8 cellular contexts compared by ENCODE assay signal in the genomic region with DNA sequence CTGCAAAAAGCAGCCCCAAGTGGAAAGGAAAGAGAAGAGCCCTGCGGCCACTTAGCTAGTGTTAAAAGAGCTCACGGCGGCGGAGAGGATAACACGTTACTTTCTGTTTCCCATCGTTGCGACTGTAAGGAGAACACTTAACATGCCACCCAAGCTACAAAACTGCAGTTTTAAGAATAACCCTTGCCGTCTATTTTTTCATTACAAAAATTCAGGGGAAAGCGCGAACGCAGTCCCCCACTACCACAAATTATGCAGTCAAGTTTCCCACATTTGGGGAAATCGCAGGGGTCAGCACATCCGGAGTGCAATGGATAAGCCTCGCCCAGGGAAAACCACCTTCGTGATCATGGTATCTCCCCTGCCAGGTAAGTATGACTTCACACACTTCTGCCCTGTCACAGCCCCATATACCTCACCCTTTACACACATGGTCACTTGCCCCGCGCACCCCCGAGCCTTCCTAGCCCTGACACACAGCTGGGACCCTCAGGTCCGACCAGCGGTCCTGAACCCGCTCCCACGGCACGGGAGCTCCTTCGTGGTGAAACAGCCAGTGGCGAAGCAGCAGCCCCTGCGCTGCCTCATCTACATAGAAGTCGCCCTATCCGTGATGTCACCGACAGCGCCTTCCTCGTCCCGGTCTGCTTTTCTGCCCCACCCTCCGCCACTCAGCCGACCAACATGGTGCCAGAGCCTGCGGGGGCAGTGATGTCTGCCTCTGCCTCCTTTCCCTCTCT. TPM values are rescaled to one million over a fixed set of nuclear protein-coding genes. Genes with fewer than 3 reads are reported as not detected.
A peak's percentile ranks its signal among the peaks of the same experiment; 100 is the strongest.
DNase-seq lines count a peak whose midpoint lies in the region; ATAC-seq and TF ChIP-seq lines count a peak whose summit lies in the region.
"Not testable (repeated sequence)": the region's sequence is repeated elsewhere in the genome, so short reads cannot be mapped to it uniquely, and the experiment has no call there.

No MANE protein-coding gene starts in this region.

- not testable (repeated sequence) for H3K9me3 ChIP-seq in right lobe of liver

- H3K4me1 ChIP-seq in right lobe of liver = not testable (repeated sequence)

- CTCF ChIA-PET in activated CD4-positive, alpha-beta T cell treated with anti-CD3 and anti-CD28 coated beads, Interleukin-2, amount 10 ng/mL, durations not matched to agents 7 days and 5 days (lab: Charles Lee) = not testable (repeated sequence)

- peak; percentile 77 for ATAC-seq in GM19328 (IDR thresholded peaks at IDR 0.05; ENCODE audit: unreplicated experiment)
- ATAC-seq in HG03432 (IDR thresholded peaks at IDR 0.05; ENCODE audit: unreplicated experiment) = peak; percentile 86
- peak; percentile 83 to 91 (median 88) for ATAC-seq in right lobe of liver

- peak; percentile 91 for TF ChIP-seq POLR2A in right lobe of liver (IDR thresholded peaks at IDR 0.05)

- not testable (repeated sequence) for H3K27me3 ChIP-seq in right lobe of liver

- H3K27me3 Mint-ChIP-seq in activated CD4-positive, alpha-beta T cell treated with anti-CD3 and anti-CD28 coated beads, Interleukin-2, amount 10 ng/mL, durations not matched to agents 7 days and 5 days = peaks cover 12% of the 10 kb centered on the region

- peak in 10 of 14 donors; percentile 8 to 83 (median 30) for DNase-seq in C1 segment of cervical spinal cord (lab: John Stamatoyannopoulos, UW)
- DNase-seq in NCI-H524 treated with DMSO at 0.1 percent for 48 hours (lab: John Stamatoyannopoulos, UW) = peak; percentile 65
- DNase-seq in activated CD4-positive, alpha-beta T cell treated with anti-CD3 and anti-CD28 coated beads, Interleukin-2, amount 10 ng/mL, durations not matched to agents 7 days and 5 days = peak; percentile 77
- peak; percentile 69 for DNase-seq in coronary artery (ENCODE audit: low spot score)
- DNase-seq in right lobe of liver = peak; percentile 52 to 84 (median 65)
- peak; percentile 61 to 78 for DNase-seq in stimulated activated CD4-positive, alpha-beta T cell treated with anti-CD3 and anti-CD28 coated beads, Interleukin-2, amount 100 ng/mL, for 48 hours

- not testable (repeated sequence) for TF ChIP-seq CTCF in coronary artery (IDR thresholded peaks at IDR 0.05); right lobe of liver (IDR thresholded peaks at IDR 0.05)

- H3K36me3 Mint-ChIP-seq in activated CD4-positive, alpha-beta T cell treated with anti-CD3 and anti-CD28 coated beads, Interleukin-2, amount 10 ng/mL, durations not matched to agents 7 days and 5 days (ENCODE audit: low read depth) = not testable (repeated sequence)

- not testable (repeated sequence) for H3K4me1 Mint-ChIP-seq in activated CD4-positive, alpha-beta T cell treated with anti-CD3 and anti-CD28 coated beads, Interleukin-2, amount 10 ng/mL, durations not matched to agents 7 days and 5 days

- not testable (repeated sequence) for H3K36me3 ChIP-seq in right lobe of liver

- 2% methylated on average over 16 of the region's 35 CpGs for WGBS in right lobe of liver (ENCODE audit: insufficient coverage, low coverage, low lambda C conversion rate, missing lambda C conversion rate)

- peak overlapping the region; percentile 82 for H3K4me3 Mint-ChIP-seq in activated CD4-positive, alpha-beta T cell treated with anti-CD3 and anti-CD28 coated beads, Interleukin-2, amount 10 ng/mL, durations not matched to agents 7 days and 5 days

- POLR2A ChIA-PET in activated CD4-positive, alpha-beta T cell treated with anti-CD3 and anti-CD28 coated beads, Interleukin-2, amount 10 ng/mL, durations not matched to agents 7 days and 5 days (lab: Charles Lee) = interaction anchor here (0.6 to 0.9 kb wide), 4 partner anchors 185 to 495 kb away, joined by 3 to 13 read pairs (median 4); partner anchors contain the start of gene PIAS3

- intact Hi-C loops in right lobe of liver (cut with DNase I) = not testable (repeated sequence)

- not testable (repeated sequence) for H3K9me3 Mint-ChIP-seq in activated CD4-positive, alpha-beta T cell treated with anti-CD3 and anti-CD28 coated beads, Interleukin-2, amount 10 ng/mL, durations not matched to agents 7 days and 5 days

- H3K27ac Mint-ChIP-seq in activated CD4-positive, alpha-beta T cell treated with anti-CD3 and anti-CD28 coated beads, Interleukin-2, amount 10 ng/mL, durations not matched to agents 7 days and 5 days = peak overlapping the region; percentile 94

- H3K4me3 ChIP-seq in coronary artery (peak overlapping the region; percentile 76), right lobe of liver (peak overlapping the region; percentile 18 to 45 (median 43))

- H3K27ac ChIP-seq in coronary artery (peak overlapping the region in 1 of 2 donors; percentile 64), right lobe of liver (peak overlapping the region; percentile 33 to 64 (median 55))

RNA-seq across cellular contexts. Expression of gene NBPF20, which starts 40.2 kb away (rescaled TPM):
- total RNA-seq in activated CD4-positive, alpha-beta T cell treated with anti-CD3 and anti-CD28 coated beads, Interleukin-2, amount 10 ng/mL, durations not matched to agents 7 days and 5 days = under 1 TPM; 0.60 to 0.62 TPM
- total RNA-seq in right lobe of liver = 10 to 100 TPM in 2 of 6 experiments, 1 to 10 TPM in 4; 4.0 to 12.4 (median 5.8) TPM
